In the genomic region with DNA sequence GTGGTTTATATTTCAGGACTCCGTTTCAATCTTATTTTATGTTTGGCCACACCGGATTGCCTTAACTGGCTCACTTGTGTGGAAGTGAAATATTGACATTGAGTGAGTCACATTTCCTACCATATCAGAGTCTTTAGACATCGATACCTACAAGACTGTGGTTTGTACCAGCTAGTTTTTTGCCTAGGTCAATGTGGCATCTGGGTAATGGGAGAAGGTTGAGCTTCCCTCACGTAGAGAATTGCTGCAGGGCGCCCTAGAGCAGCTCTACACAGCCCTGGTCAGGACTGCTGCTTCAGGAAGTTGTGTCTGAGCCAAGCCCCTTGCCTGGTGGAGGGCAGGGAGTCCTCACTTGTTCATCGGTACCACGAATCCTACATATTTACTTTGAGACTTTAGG, we compare ENCODE assay signal across 8 cellular contexts. TPM values are rescaled to one million over a fixed set of nuclear protein-coding genes. Genes with fewer than 3 reads are reported as not detected.
DNase-seq lines count a peak whose midpoint lies in the region; ATAC-seq and TF ChIP-seq lines count a peak whose summit lies in the region.

No MANE protein-coding gene starts in this region.

- H3K4me3 Mint-ChIP-seq in activated T-cell treated with anti-CD3 and anti-CD28 coated beads, Interleukin-2, amount 50 U/mL, for 24 hours: peak overlapping the region; percentile 83

- peaks cover 34% of the 10 kb centered on the region for H3K36me3 Mint-ChIP-seq in activated T-cell treated with anti-CD3 and anti-CD28 coated beads, Interleukin-2, amount 50 U/mL, for 24 hours (ENCODE audit: low read depth)

- no peak for TF ChIP-seq POLR2A in ovary (IDR thresholded peaks at IDR 0.05)

- no peak for DNase-seq in left ventricle myocardium inferior
- no peak for DNase-seq in left cardiac atrium
- peak; percentile 44 for DNase-seq in activated T-cell treated with anti-CD3 and anti-CD28 coated beads, Interleukin-2, amount 50 U/mL, for 24 hours
- DNase-seq in HUDEP-2 (lab: John Stamatoyannopoulos, UW; ENCODE audit: unreplicated experiment in 76 of 76): no peak
- DNase-seq in NCI-H2171 (lab: John Stamatoyannopoulos, UW): no peak
- no peak for DNase-seq in NCI-H524 treated with DMSO at 0.1 percent for 48 hours (lab: John Stamatoyannopoulos, UW)
- DNase-seq in ovary: no peak

- TF ChIP-seq CTCF in left ventricle myocardium inferior (IDR thresholded peaks at IDR 0.05; ENCODE audit: borderline replicate concordance) (no peak), ovary (IDR thresholded peaks at IDR 0.05) (no peak)

- 30 to 42% (median 36%) methylated on average over 7 of the region's 7 CpGs for WGBS in ovary, 3 donors

- H3K27me3 ChIP-seq in left ventricle myocardium inferior (ENCODE audit: low read depth) (peaks cover 25% of the 10 kb centered on the region), layer of hippocampus (ENCODE audit: control insufficient read depth, insufficient read depth, low read length) (peaks cover 3% of the 10 kb centered on the region), ovary (no peaks in the 10 kb centered on the region)

- peaks cover 41% of the 10 kb centered on the region for H3K4me1 Mint-ChIP-seq in activated T-cell treated with anti-CD3 and anti-CD28 coated beads, Interleukin-2, amount 50 U/mL, for 24 hours (ENCODE audit: low read depth)

- no peak for ATAC-seq in left cardiac atrium

- peaks cover 36% of the 10 kb centered on the region for H3K4me1 ChIP-seq in left ventricle myocardium inferior
- H3K4me1 ChIP-seq in ovary (ENCODE audit: insufficient read depth): peaks cover 22% of the 10 kb centered on the region

- peak overlapping the region; percentile 74 for H3K4me3 ChIP-seq in left ventricle myocardium inferior
- H3K4me3 ChIP-seq in ovary: no peak overlapping the region

- peak overlapping the region; percentile 80 for H3K27ac Mint-ChIP-seq in activated T-cell treated with anti-CD3 and anti-CD28 coated beads, Interleukin-2, amount 50 U/mL, for 24 hours

- H3K36me3 ChIP-seq in left ventricle myocardium inferior (no peaks in the 10 kb centered on the region), ovary (no peaks in the 10 kb centered on the region)

- intact Hi-C loops in left ventricle myocardium inferior (cut with micrococcal nuclease): no loop called here
- intact Hi-C loops in left cardiac atrium (cut with DNase I): no loop called here
- intact Hi-C loops in ovary (cut with DNase I): no loop called here

- H3K9me3 ChIP-seq in left ventricle myocardium inferior (replicated peaks) (no peaks in the 10 kb centered on the region), ovary (no peaks in the 10 kb centered on the region)

- no peaks in the 10 kb centered on the region for H3K9me3 Mint-ChIP-seq in activated T-cell treated with anti-CD3 and anti-CD28 coated beads, Interleukin-2, amount 50 U/mL, for 24 hours

- no peak for TF ChIP-seq EP300 in ovary (IDR thresholded peaks at IDR 0.05)

- H3K27ac ChIP-seq in left ventricle myocardium inferior (replicated peaks) (no peak overlapping the region), layer of hippocampus (ENCODE audit: low read depth, low read length) (peak overlapping the region; percentile 65), ovary (no peak overlapping the region)

- no peaks in the 10 kb centered on the region for H3K27me3 Mint-ChIP-seq in activated T-cell treated with anti-CD3 and anti-CD28 coated beads, Interleukin-2, amount 50 U/mL, for 24 hours

RNA-seq across cellular contexts. Expression of a gene that starts 1.6 kb away (rescaled TPM):
- total RNA-seq in left ventricle myocardium inferior (31.8 TPM), left cardiac atrium (1 to 10 TPM; 2.8 to 3.1 TPM), ovary (10 to 100 TPM; 12.9 to 47.9 (median 25.4) TPM)
- 100 to 1,000 TPM in 1 of 2 donors, 10 to 100 TPM in 1; 10.8 to 185 TPM for polyA plus RNA-seq in ovary
